In genomic region chr3:66439666-66440344, GRCh38 we compare ENCODE assay signal across 12 cellular contexts.
DNase-seq lines count a peak whose midpoint lies in the region; ATAC-seq and TF ChIP-seq lines count a peak whose summit lies in the region.
"Had no signal": no experiment of that assay in that cellular context is flagged by ENCODE, and none has a peak within 500 bp of the region (broad histone marks: within the 10 kb centered on the region; RNA-seq: fewer than 3 reads in every experiment).

No MANE protein-coding gene starts in this region.

- H3K9ac ChIP-seq in Karpas-422 (ENCODE audit: low read length), result peak overlapping the region; percentile 54

- H3K4me3 Mint-ChIP-seq in T-helper 2 cell treated with Interferon-gamma antibody and Interleukin-4, amounts not matched to agents 5 μg/mL and 100 μg/mL, for 36 hours, result no peak overlapping the region
- H3K4me3 Mint-ChIP-seq in CD14-positive monocyte, result no peak overlapping the region

- H3K4me3 ChIP-seq in Karpas-422 (ENCODE audit: low read length), result peak overlapping the region; percentile 40
- H3K4me3 ChIP-seq in psoas muscle, result no peak overlapping the region
- H3K4me3 ChIP-seq: A549, SK-N-MC had no signal

- ATAC-seq in psoas muscle (no peak), HG02571 (IDR thresholded peaks at IDR 0.05; ENCODE audit: unreplicated experiment) (no peak)
- ATAC-seq: A549, HepG2 had no signal

- H3K27ac ChIP-seq in Karpas-422 (ENCODE audit: low read length) (peak overlapping the region; percentile 93), psoas muscle (peak overlapping the region; percentile 91)
- H3K27ac ChIP-seq: A549, SK-N-MC had no signal

- H3K27me3 Mint-ChIP-seq in T-helper 2 cell treated with Interferon-gamma antibody and Interleukin-4, amounts not matched to agents 5 μg/mL and 100 μg/mL, for 36 hours (ENCODE audit: low read depth), result no peaks in the 10 kb centered on the region
- peaks cover 0 to 2% (median 1%) of the 10 kb centered on the region in 3 donors for H3K27me3 Mint-ChIP-seq in CD14-positive monocyte (ENCODE audit: low read depth in 3 of 3)

- H3K4me2 ChIP-seq in Karpas-422 (ENCODE audit: low read depth, low read length, poor library complexity, severe bottlenecking), result peak overlapping the region; percentile 63
- H3K4me2 ChIP-seq: A549 had no signal

- H3K9me3 Mint-ChIP-seq in T-helper 2 cell treated with Interferon-gamma antibody and Interleukin-4, amounts not matched to agents 5 μg/mL and 100 μg/mL, for 36 hours, result no peaks in the 10 kb centered on the region
- H3K9me3 Mint-ChIP-seq in CD14-positive monocyte, result no peaks in the 10 kb centered on the region

- H3K9me2 ChIP-seq in Karpas-422 (replicated peaks; ENCODE audit: insufficient read depth, low read length), result no peaks in the 10 kb centered on the region

- peaks cover 14% of the 10 kb centered on the region for H3K36me3 Mint-ChIP-seq in T-helper 2 cell treated with Interferon-gamma antibody and Interleukin-4, amounts not matched to agents 5 μg/mL and 100 μg/mL, for 36 hours (ENCODE audit: low read depth)
- no peaks in the 10 kb centered on the region for H3K36me3 Mint-ChIP-seq in CD14-positive monocyte

- intact Hi-C loops in psoas muscle (cut with DNase I) (no loop called here), CD14-positive monocyte (cut with micrococcal nuclease) (no loop called here)

- peak overlapping the region; percentile 74; the same call in 1 of the 2 replicates for H2AFZ ChIP-seq in Karpas-422 (ENCODE audit: low read length)

- peak overlapping the region; percentile 38 for H3K27ac Mint-ChIP-seq in T-helper 2 cell treated with Interferon-gamma antibody and Interleukin-4, amounts not matched to agents 5 μg/mL and 100 μg/mL, for 36 hours
- no peak overlapping the region for H3K27ac Mint-ChIP-seq in CD14-positive monocyte

- peaks cover 90% of the 10 kb centered on the region for H3K4me1 ChIP-seq in Karpas-422 (ENCODE audit: low read length)
- H3K4me1 ChIP-seq in psoas muscle, result peaks cover 79% of the 10 kb centered on the region

- H3K27me3 ChIP-seq in Karpas-422 (ENCODE audit: low read length) (no peaks in the 10 kb centered on the region), psoas muscle (ENCODE audit: insufficient read depth in 3 of 3, low read length in 2 of 3) (no peaks in the 10 kb centered on the region)

- H3K36me3 ChIP-seq in Karpas-422 (ENCODE audit: insufficient read depth, low read length), result no peaks in the 10 kb centered on the region
- H3K36me3 ChIP-seq in psoas muscle (ENCODE audit: insufficient read depth in 1 of 2, low read depth in 1 of 2), result no peaks in the 10 kb centered on the region

- TF ChIP-seq CTCF in psoas muscle (IDR thresholded peaks at IDR 0.05) (no peak), CD14-positive monocyte (IDR thresholded peaks at IDR 0.05) (no peak)

- WGBS in psoas muscle, 3 donors, result 71 to 78% (median 77%) methylated on average over 7 of the region's 7 CpGs

- H4K20me1 ChIP-seq in Karpas-422 (ENCODE audit: insufficient read depth, low read depth, low read length), result no peaks in the 10 kb centered on the region

- H3K9me3 ChIP-seq in Karpas-422 (ENCODE audit: low read length) (no peaks in the 10 kb centered on the region), psoas muscle (no peaks in the 10 kb centered on the region)
- H3K9me3 ChIP-seq: A549 had no signal

- peaks cover 28% of the 10 kb centered on the region for H3K4me1 Mint-ChIP-seq in T-helper 2 cell treated with Interferon-gamma antibody and Interleukin-4, amounts not matched to agents 5 μg/mL and 100 μg/mL, for 36 hours (ENCODE audit: low read depth)
- H3K4me1 Mint-ChIP-seq in CD14-positive monocyte, result peaks cover 35% of the 10 kb centered on the region

- peaks cover 21% of the 10 kb centered on the region; the same call in 1 of the 2 replicates for H3K79me2 ChIP-seq in Karpas-422 (ENCODE audit: low read length)

- peak; percentile 26 for DNase-seq in NCI-H1105 treated with DMSO at 0.1 percent for 48 hours (lab: John Stamatoyannopoulos, UW)
- no peak for DNase-seq in NCI-H1105 (lab: John Stamatoyannopoulos, UW)
- DNase-seq in Karpas-422, result peak; percentile 77
- DNase-seq in T-helper 2 cell treated with Interferon-gamma antibody and Interleukin-4, amounts not matched to agents 5 μg/mL and 100 μg/mL, for 36 hours (ENCODE audit: low spot score), result no peak
- DNase-seq in psoas muscle, result no peak
- no peak for DNase-seq in CD14-positive monocyte (ENCODE audit: low spot score)
- no peak for DNase-seq in stimulated activated CD4-positive, alpha-beta T cell treated with anti-CD3 and anti-CD28 coated beads, Interleukin-12 subunit alpha, Interleukin-12 subunit beta, amount 100 ng/mL, for 4 hours
- DNase-seq: cortex of kidney had no signal

Comparison
In these comparisons a context has a peak if more than half of its experiments do, and no peak if none do; other contexts are left out.
1. DNase-seq: peak in NCI-H1105 treated with DMSO at 0.1 percent for 48 hours (single experiment) and Karpas-422 (single experiment); none in NCI-H1105 (single experiment), T-helper 2 cell treated with Interferon-gamma antibody and Interleukin-4, amounts not matched to agents 5 μg/mL and 100 μg/mL, for 36 hours (single experiment), psoas muscle (0 of 2), CD14-positive monocyte (single experiment) and stimulated activated CD4-positive, alpha-beta T cell treated with anti-CD3 and anti-CD28 coated beads, Interleukin-12 subunit alpha, Interleukin-12 subunit beta, amount 100 ng/mL, for 4 hours (single experiment).